14 cellular contexts compared by ENCODE assay signal in the genomic region with DNA sequence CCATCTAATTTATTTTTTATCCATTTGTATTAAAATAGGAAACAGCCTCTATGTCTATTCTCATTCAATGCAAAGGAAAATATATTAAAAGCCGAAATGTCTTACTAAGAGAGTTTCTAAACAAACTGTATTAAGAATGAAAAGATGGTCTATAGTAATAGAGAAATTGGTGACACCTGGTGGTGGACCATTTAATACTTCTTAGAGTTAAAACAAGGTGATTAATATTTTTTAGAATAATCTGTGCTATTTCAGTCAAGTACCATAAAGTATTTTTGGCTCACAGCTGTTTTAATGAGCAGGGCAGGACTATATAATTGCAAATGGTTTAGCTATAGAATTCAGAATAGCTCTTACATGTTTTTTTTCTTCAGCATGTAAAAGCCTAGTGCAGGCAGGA. TPM values are rescaled to one million over a fixed set of nuclear protein-coding genes. Genes with fewer than 3 reads are reported as not detected.
A peak's percentile ranks its signal among the peaks of the same experiment; 100 is the strongest.
DNase-seq lines count a peak whose midpoint lies in the region.
"Had no signal": no experiment of that assay in that cellular context is flagged by ENCODE, and none has a peak within 500 bp of the region (broad histone marks: within the 10 kb centered on the region; RNA-seq: fewer than 3 reads in every experiment).

No MANE protein-coding gene starts in this region.

- intact Hi-C loops in head of caudate nucleus (cut with DNase I) = no loop called here

- H3K9me3 ChIP-seq in Karpas-422 (ENCODE audit: low read length) = no peaks in the 10 kb centered on the region
- H3K9me3 ChIP-seq: A549, heart left ventricle had no signal

- no peak overlapping the region for H2AFZ ChIP-seq in Karpas-422 (ENCODE audit: low read length)

- no peak overlapping the region for H3K4me3 ChIP-seq in Karpas-422 (ENCODE audit: low read length)
- H3K4me3 ChIP-seq: A549, dorsolateral prefrontal cortex, heart left ventricle had no signal

- no peaks in the 10 kb centered on the region for H3K79me2 ChIP-seq in Karpas-422 (ENCODE audit: low read length)

- H3K27me3 ChIP-seq in Karpas-422 (ENCODE audit: low read length) = no peaks in the 10 kb centered on the region
- H3K27me3 ChIP-seq: heart left ventricle had no signal

- no peaks in the 10 kb centered on the region for H4K20me1 ChIP-seq in Karpas-422 (ENCODE audit: insufficient read depth, low read depth, low read length)

- H3K36me3 ChIP-seq in Karpas-422 (ENCODE audit: insufficient read depth, low read length) = no peaks in the 10 kb centered on the region
- H3K36me3 ChIP-seq: heart left ventricle had no signal

- DNase-seq in DMS53 (lab: John Stamatoyannopoulos, UW) = peak; percentile 8
- no peak for DNase-seq in DMS53 treated with DMSO at 0.1 percent for 48 hours (lab: John Stamatoyannopoulos, UW; ENCODE audit: unreplicated experiment)
- peak; percentile 52 for DNase-seq in Karpas-422
- DNase-seq in amniotic epithelial cell (ENCODE audit: low read depth) = peak; percentile 12
- peak; percentile 15 to 36 for DNase-seq in lung microvascular endothelial cell (ENCODE audit: low read depth in 2 of 2)
- DNase-seq in cortex of kidney (lab: John Stamatoyannopoulos, UW) = no peak
- DNase-seq in SKM-1 (lab: John Stamatoyannopoulos, UW; ENCODE audit: unreplicated experiment) = no peak
- DNase-seq in head of caudate nucleus = no peak
- DNase-seq: activated CD8-positive, alpha-beta T cell treated with anti-CD3 and anti-CD28 coated beads, Interleukin-2, amount 10 ng/mL, durations not matched to agents 7 days and 5 days; activated naive CD4-positive, alpha-beta T cell treated with anti-CD3 and anti-CD28 coated beads, Interleukin-2, amount 10 ng/mL, durations not matched to agents 7 days and 5 days; dorsolateral prefrontal cortex; heart left ventricle had no signal

- H3K4me1 ChIP-seq in Karpas-422 (ENCODE audit: low read length) = no peaks in the 10 kb centered on the region
- H3K4me1 ChIP-seq: A549 had no signal

- no peak overlapping the region for H3K27ac ChIP-seq in Karpas-422 (ENCODE audit: low read length)
- H3K27ac ChIP-seq: A549, dorsolateral prefrontal cortex, heart left ventricle had no signal

- H3K9ac ChIP-seq in Karpas-422 (ENCODE audit: low read length) = no peak overlapping the region

- H3K4me2 ChIP-seq in Karpas-422 (ENCODE audit: low read depth, low read length, poor library complexity, severe bottlenecking) = no peak overlapping the region
- H3K4me2 ChIP-seq: A549 had no signal

- no peaks in the 10 kb centered on the region for H3K9me2 ChIP-seq in Karpas-422 (replicated peaks; ENCODE audit: insufficient read depth, low read length)

RNA-seq across cellular contexts. Expression of gene SYNPR, which starts 55.7 kb away (rescaled TPM):
- not detected in 2 replicates for total RNA-seq in Karpas-422 (2014; rRNA removed; shearing (Covaris generic); ENCODE audit: low replicate concordance)
- not detected in 2 replicates for total RNA-seq in lung microvascular endothelial cell
- total RNA-seq: activated CD8-positive, alpha-beta T cell treated with anti-CD3 and anti-CD28 coated beads, Interleukin-2, amount 10 ng/mL, durations not matched to agents 7 days and 5 days; posterior vena cava had no signal

Comparison
In these comparisons a context has a peak if more than half of its experiments do, and no peak if none do; other contexts are left out.
1. DNase-seq: peak in DMS53 (single experiment), Karpas-422 (single experiment), amniotic epithelial cell (single experiment) and lung microvascular endothelial cell (2 of 2); none in DMS53 treated with DMSO at 0.1 percent for 48 hours (single experiment), cortex of kidney (single experiment), SKM-1 (single experiment) and head of caudate nucleus (0 of 42).